31 cellular contexts compared by ENCODE assay signal in genomic region chr16:23248261-23249194, GRCh38. TPM values are rescaled to one million over a fixed set of nuclear protein-coding genes. Genes with fewer than 3 reads are reported as not detected.
DNase-seq lines count a peak whose midpoint lies in the region; ATAC-seq and TF ChIP-seq lines count a peak whose summit lies in the region.
"Had no signal": no experiment of that assay in that cellular context is flagged by ENCODE, and none has a peak within 500 bp of the region (broad histone marks: within the 10 kb centered on the region; RNA-seq: fewer than 3 reads in every experiment).

No MANE protein-coding gene starts in this region.

- peaks cover 3% of the 10 kb centered on the region for H3K9me3 Mint-ChIP-seq in activated CD4-positive, alpha-beta memory T cell treated with anti-CD3 and anti-CD28 coated beads for 36 hours

- dilution Hi-C loops in mammary epithelial cell (cut with HindIII; ENCODE audit: low sequenced_read_pairs): loop anchor here (5.0 to 25.0 kb wide), 2 partner anchors 34 to 211 kb away; no protein-coding TSS in a partner anchor

- in situ Hi-C loops in mammary epithelial cell (cut with MboI; ENCODE audit: low sequenced_read_pairs in 2 of 2): no loop called here

- peak overlapping the region; percentile 19 for H3K9ac ChIP-seq in mammary epithelial cell (ENCODE audit: insufficient read depth, low read length)

- H3K36me3 ChIP-seq in MG63 (no peaks in the 10 kb centered on the region), mammary epithelial cell (ENCODE audit: insufficient read depth, low read length) (no peaks in the 10 kb centered on the region)
- H3K36me3 ChIP-seq: stomach, transverse colon had no signal

- peak overlapping the region; percentile 7 for H3K27ac ChIP-seq in mammary epithelial cell (ENCODE audit: insufficient read depth, low read depth, low read length)
- H3K27ac ChIP-seq: epithelial cell of prostate, foreskin keratinocyte, hepatocyte, stomach, transverse colon had no signal

- BruUV-seq in mammary epithelial cell (replicated peaks; lab: Mats Ljungman, UMichigan): no TSS peak

- intact Hi-C loops in mammary epithelial cell (cut with micrococcal nuclease): loop anchor here (5.0 kb wide), 1 partner anchor 34 kb away; no protein-coding TSS in a partner anchor
- intact Hi-C loops in activated CD4-positive, alpha-beta memory T cell treated with anti-CD3 and anti-CD28 coated beads for 36 hours (cut with micrococcal nuclease): no loop called here

- no peak overlapping the region for H3K27ac Mint-ChIP-seq in activated CD4-positive, alpha-beta memory T cell treated with anti-CD3 and anti-CD28 coated beads for 36 hours
- H3K27ac Mint-ChIP-seq: activated CD4-positive, alpha-beta T cell treated with anti-CD3 and anti-CD28 coated beads, Interleukin-2, amount 10 ng/mL, durations not matched to agents 24 days and 14 days; activated naive CD8-positive, alpha-beta T cell treated with anti-CD3 and anti-CD28 coated beads, Interleukin-2, amount 50 U/mL, for 24 hours; GM23338 had no signal

- DNase-seq in AG10803 (ENCODE audit: low read depth) (peak; percentile 9), MG63 (peak; percentile 75), mammary epithelial cell (peak; percentile 79), islet precursor cell (peak; percentile 66), NCI-H2171 treated with DMSO at 0.1 percent for 48 hours (lab: John Stamatoyannopoulos, UW) (no peak)
- no peak for DNase-seq in central memory CD4-positive, alpha-beta T cell
- DNase-seq in activated CD4-positive, alpha-beta memory T cell treated with anti-CD3 and anti-CD28 coated beads for 36 hours: no peak
- DNase-seq: activated CD4-positive, alpha-beta T cell treated with anti-CD3 and anti-CD28 coated beads, Interleukin-2, amount 10 ng/mL, durations not matched to agents 24 days and 14 days; activated naive CD8-positive, alpha-beta T cell treated with anti-CD3 and anti-CD28 coated beads, Interleukin-2, amount 50 U/mL, for 24 hours; activated T-cell treated with anti-CD3 and anti-CD28 coated beads, Interleukin-2, amount 50 U/mL, for 4 hours; DMS53; effector CD8-positive, alpha-beta T cell; foreskin keratinocyte; Kasumi-1; left colon; NCI-H1048; NCI-H1694; NCI-H510A; nucleus accumbens; OCI-M1; SHP77 treated with DMSO at 0.1 percent for 48 hours; small intestine; stimulated activated CD4-positive, alpha-beta T cell treated with anti-CD3 and anti-CD28 coated beads, Interleukin-1b, Interleukin-23, amount 100 ng/mL, for 48 hours; stimulated activated CD8-positive, alpha-beta memory T cell treated with anti-CD3 and anti-CD28 coated beads, Interleukin-4, amount 100 ng/mL, for 48 hours; stomach; transverse colon had no signal

- no peaks in the 10 kb centered on the region for H3K36me3 Mint-ChIP-seq in activated CD4-positive, alpha-beta memory T cell treated with anti-CD3 and anti-CD28 coated beads for 36 hours

- no peaks in the 10 kb centered on the region for H3K4me1 Mint-ChIP-seq in activated CD4-positive, alpha-beta memory T cell treated with anti-CD3 and anti-CD28 coated beads for 36 hours (ENCODE audit: low read depth)
- H3K4me1 Mint-ChIP-seq: activated CD4-positive, alpha-beta T cell treated with anti-CD3 and anti-CD28 coated beads, Interleukin-2, amount 10 ng/mL, durations not matched to agents 24 days and 14 days; activated naive CD8-positive, alpha-beta T cell treated with anti-CD3 and anti-CD28 coated beads, Interleukin-2, amount 50 U/mL, for 24 hours; GM23338 had no signal

- H3K79me2 ChIP-seq in mammary epithelial cell (ENCODE audit: insufficient read depth, low read length): no peaks in the 10 kb centered on the region
- H3K79me2 ChIP-seq: hepatocyte had no signal

- CTCF ChIA-PET in mammary epithelial cell (lab: Charles Lee; ENCODE audit: low non-redundant PET): interaction anchor here (0.7 kb wide), 1 partner anchor 258 kb away, joined by 3 read pairs; no protein-coding TSS in a partner anchor
- CTCF ChIA-PET in activated CD4-positive, alpha-beta memory T cell treated with anti-CD3 and anti-CD28 coated beads for 36 hours (lab: Charles Lee): interaction anchor here (0.8 kb wide), 1 partner anchor 187 kb away, joined by 3 read pairs; no protein-coding TSS in a partner anchor

- ATAC-seq in GM19452 (IDR thresholded peaks at IDR 0.05; ENCODE audit: unreplicated experiment): no peak
- ATAC-seq: activated naive CD8-positive, alpha-beta T cell treated with anti-CD3 and anti-CD28 coated beads, Interleukin-2, amount 50 U/mL, for 24 hours; activated T-cell treated with anti-CD3 and anti-CD28 coated beads, Interleukin-2, amount 50 U/mL, for 4 hours; foreskin keratinocyte; GM23338; left colon had no signal

- H4K20me1 ChIP-seq in mammary epithelial cell (ENCODE audit: insufficient read depth, low read length): no peaks in the 10 kb centered on the region

- peak overlapping the region; percentile 50 for H2AFZ ChIP-seq in mammary epithelial cell (ENCODE audit: low read depth, low read length)
- H2AFZ ChIP-seq: GM23338, hepatocyte had no signal

- 5% methylated on average over 9 of the region's 9 CpGs for WGBS in mammary epithelial cell (ENCODE audit: low coverage, missing lambda C conversion rate)

- H3K27me3 ChIP-seq in MG63: no peaks in the 10 kb centered on the region
- no peaks in the 10 kb centered on the region for H3K27me3 ChIP-seq in mammary epithelial cell (ENCODE audit: insufficient read depth, low read length)
- H3K27me3 ChIP-seq: hepatocyte, stomach, transverse colon had no signal

- H3K4me3 Mint-ChIP-seq in activated CD4-positive, alpha-beta memory T cell treated with anti-CD3 and anti-CD28 coated beads for 36 hours: no peak overlapping the region
- H3K4me3 Mint-ChIP-seq: activated CD4-positive, alpha-beta T cell treated with anti-CD3 and anti-CD28 coated beads, Interleukin-2, amount 10 ng/mL, durations not matched to agents 24 days and 14 days; activated naive CD8-positive, alpha-beta T cell treated with anti-CD3 and anti-CD28 coated beads, Interleukin-2, amount 50 U/mL, for 24 hours; activated T-cell treated with anti-CD3 and anti-CD28 coated beads, Interleukin-2, amount 50 U/mL, for 4 hours; GM23338 had no signal

- POLR2A ChIA-PET in activated CD4-positive, alpha-beta memory T cell treated with anti-CD3 and anti-CD28 coated beads for 36 hours (lab: Charles Lee): no interaction called here

- H3K4me3 ChIP-seq in AG10803 (ENCODE audit: low read length) (no peak overlapping the region), MG63 (no peak overlapping the region), mammary epithelial cell (replicated peaks in 1 of 3; ENCODE audit: insufficient read depth in 1 of 3, low read depth in 2 of 3, low read length in 3 of 3) (no peak overlapping the region)
- H3K4me3 ChIP-seq: GM23338, hepatocyte, stomach, transverse colon had no signal

- TF ChIP-seq CTCF in AG10803 (conservative IDR thresholded peaks at IDR 0.05; ENCODE audit: low read length) (no peak), mammary epithelial cell (conservative IDR thresholded peaks at IDR 0.05 in 1 of 2, IDR thresholded peaks at IDR 0.05 in 1 of 2; ENCODE audit: extremely low read depth in 1 of 2, insufficient read depth in 1 of 2, low read depth in 1 of 2, low read length in 2 of 2) (no peak)

- H3K27me3 Mint-ChIP-seq in activated CD4-positive, alpha-beta memory T cell treated with anti-CD3 and anti-CD28 coated beads for 36 hours: peaks cover 11% of the 10 kb centered on the region
- H3K27me3 Mint-ChIP-seq: activated CD4-positive, alpha-beta T cell treated with anti-CD3 and anti-CD28 coated beads, Interleukin-2, amount 10 ng/mL, durations not matched to agents 24 days and 14 days had no signal

- H3K4me1 ChIP-seq in mammary epithelial cell (ENCODE audit: insufficient read depth, low read length): peaks cover 12% of the 10 kb centered on the region
- H3K4me1 ChIP-seq: foreskin keratinocyte, stomach, transverse colon had no signal

- peaks cover 5% of the 10 kb centered on the region; the same call in 1 of the 2 replicates for H3K9me3 ChIP-seq in MG63
- no peaks in the 10 kb centered on the region for H3K9me3 ChIP-seq in mammary epithelial cell (replicated peaks; ENCODE audit: insufficient read depth, low read length)
- H3K9me3 ChIP-seq: transverse colon had no signal

- peak overlapping the region; percentile 46 for H3K4me2 ChIP-seq in mammary epithelial cell (ENCODE audit: insufficient read depth, low read depth, low read length)
- H3K4me2 ChIP-seq: GM23338, hepatocyte had no signal

RNA-seq across cellular contexts. Expression of gene SCNN1B, which starts 53.6 kb away (rescaled TPM):
- not detected in 2 replicates for total RNA-seq in MG63 (2014; rRNA removed; shearing (Covaris generic); ENCODE audit: low replicate concordance)
- 1 to 10 TPM in 1 of 2 donors, under 1 TPM in 1; 0.80 to 3.0 TPM for total RNA-seq in mammary epithelial cell
- 0.90 TPM for polyA plus RNA-seq in mammary epithelial cell
- not detected for polyA minus RNA-seq in mammary epithelial cell
- not detected for total RNA-seq in activated CD4-positive, alpha-beta memory T cell treated with anti-CD3 and anti-CD28 coated beads for 36 hours
- total RNA-seq: activated CD4-positive, alpha-beta T cell treated with anti-CD3 and anti-CD28 coated beads, Interleukin-2, amount 10 ng/mL, durations not matched to agents 24 days and 14 days; activated T-cell treated with anti-CD3 and anti-CD28 coated beads, Interleukin-2, amount 50 U/mL, for 4 hours had no signal
- polyA plus RNA-seq: BJ had no signal

Comparison
In these comparisons a context has a peak if more than half of its experiments do, and no peak if none do; other contexts are left out.
1. DNase-seq: peak in AG10803 (single experiment), MG63 (single experiment), mammary epithelial cell (single experiment) and islet precursor cell (single experiment); none in central memory CD4-positive, alpha-beta T cell (single experiment), NCI-H2171 treated with DMSO at 0.1 percent for 48 hours (single experiment) and activated CD4-positive, alpha-beta memory T cell treated with anti-CD3 and anti-CD28 coated beads for 36 hours (single experiment).